12 cellular contexts compared by ENCODE assay signal in the genomic region with DNA sequence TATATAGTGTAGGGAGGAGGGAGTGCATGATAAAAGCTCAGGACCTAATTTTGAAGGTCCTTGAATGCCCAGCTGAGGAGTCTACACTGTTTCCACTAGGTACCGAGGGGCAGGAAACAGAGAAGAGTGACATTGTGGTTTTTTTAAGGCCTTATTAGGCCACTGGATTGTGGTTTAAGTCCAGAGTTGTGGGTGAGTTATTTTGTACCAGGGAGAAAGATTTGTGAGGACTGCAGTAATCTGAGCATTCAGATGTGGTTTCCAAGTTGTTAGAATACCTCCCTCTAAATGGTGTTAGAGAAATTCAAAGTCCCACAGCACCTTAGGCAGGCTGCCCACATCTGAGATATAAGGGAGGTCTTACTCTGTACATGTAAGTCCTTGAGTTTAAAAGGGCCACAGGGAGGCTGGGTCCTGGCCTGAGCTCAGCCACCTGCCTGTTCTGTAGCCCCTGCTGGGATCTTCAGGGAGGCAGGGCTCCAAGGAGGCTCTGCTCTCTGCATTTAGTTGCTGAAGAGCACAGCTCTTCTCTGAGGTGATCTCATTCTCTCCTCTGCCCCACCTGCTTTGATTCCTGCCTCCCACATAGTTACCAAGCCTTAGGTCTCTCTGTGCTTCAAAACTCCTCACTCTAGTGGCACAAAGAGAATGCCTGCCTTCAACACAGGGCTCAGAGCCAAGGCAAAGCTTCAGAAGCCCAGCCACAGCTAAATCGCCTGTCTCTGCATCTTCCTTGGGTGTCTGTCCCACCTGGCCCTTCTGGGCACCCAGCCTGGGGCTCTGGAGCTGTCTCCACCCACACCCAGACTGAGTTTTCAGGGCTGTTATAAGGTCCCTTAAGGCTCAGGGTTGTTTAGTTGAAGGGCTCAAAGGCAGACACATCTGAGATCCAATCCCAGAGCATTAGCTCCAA.
DNase-seq lines count a peak whose midpoint lies in the region; ATAC-seq, FAIRE-seq and TF ChIP-seq lines count a peak whose summit lies in the region.
"Had no signal": no experiment of that assay in that cellular context is flagged by ENCODE, and none has a peak within 500 bp of the region (broad histone marks: within the 10 kb centered on the region; RNA-seq: fewer than 3 reads in every experiment).

No MANE protein-coding gene starts in this region.

- H3K4me3 ChIP-seq in retinal pigment epithelial cell (ENCODE audit: low read length) = no peak overlapping the region

- no peak for TF ChIP-seq CTCF in retinal pigment epithelial cell (conservative IDR thresholded peaks at IDR 0.05; ENCODE audit: low read depth, low read length)

- ATAC-seq in GM19023 (IDR thresholded peaks at IDR 0.05; ENCODE audit: unreplicated experiment) (peak; percentile 52), HG02623 (IDR thresholded peaks at IDR 0.05; ENCODE audit: unreplicated experiment) (peak; percentile 43), HG03045 (IDR thresholded peaks at IDR 0.05; ENCODE audit: unreplicated experiment) (no peak)
- ATAC-seq: PC-3 had no signal

- FAIRE-seq in frontal cortex (lab: Jason Lieb, UNC) = no peak

- DNase-seq in RPMI7951 (ENCODE audit: low read depth) (peak; percentile 46), retinal pigment epithelial cell (ENCODE audit: low read depth) (peak; percentile 35), NCI-H69 (lab: John Stamatoyannopoulos, UW) (no peak), frontal cortex (ENCODE audit: low spot score in 2 of 2) (no peak)
- DNase-seq: activated gamma-delta T cell, Caco-2, erythroblast, mesenchymal stem cell, PC-3 had no signal

Comparison
In these comparisons a context has a peak if more than half of its experiments do, and no peak if none do; other contexts are left out.
1. DNase-seq: peak in RPMI7951 (single experiment) and retinal pigment epithelial cell (single experiment); none in NCI-H69 (single experiment) and frontal cortex (0 of 2).